18 cellular contexts compared by ENCODE assay signal in the genomic region with DNA sequence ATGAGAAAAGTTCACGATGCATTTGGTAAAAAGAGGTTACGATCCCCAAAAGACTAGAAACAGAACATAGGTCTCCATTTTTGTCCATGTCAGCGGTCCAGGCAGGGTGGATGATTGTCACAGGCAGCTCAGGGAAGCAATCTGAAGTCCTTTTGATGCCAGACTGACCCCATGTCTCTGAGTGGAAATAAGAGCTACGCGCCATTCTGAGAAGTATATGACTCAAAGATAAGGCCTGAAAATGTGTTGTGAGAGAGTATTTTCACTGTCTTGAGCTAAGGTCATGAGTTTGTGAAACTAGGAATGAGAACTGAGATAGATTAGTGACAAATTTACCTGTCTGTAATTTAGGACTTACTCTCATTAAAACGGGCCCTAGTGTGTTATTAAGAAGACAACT.
A peak's percentile ranks its signal among the peaks of the same experiment; 100 is the strongest.
DNase-seq lines count a peak whose midpoint lies in the region; ATAC-seq and TF ChIP-seq lines count a peak whose summit lies in the region.
"Had no signal": no experiment of that assay in that cellular context is flagged by ENCODE, and none has a peak within 500 bp of the region (broad histone marks: within the 10 kb centered on the region; RNA-seq: fewer than 3 reads in every experiment).

No MANE protein-coding gene starts in this region.

- H3K4ac ChIP-seq in mesenchymal stem cell (ENCODE audit: low read depth in 1 of 2, low read length in 2 of 2): peak overlapping the region in 1 of 2 experiments; percentile 46

- H2AK5ac ChIP-seq in mesenchymal stem cell (ENCODE audit: low read length, severe bottlenecking): peak overlapping the region; percentile 43

- peaks cover 0 to 6% of the 10 kb centered on the region in 2 experiments for H3K36me3 ChIP-seq in mesenchymal stem cell (ENCODE audit: control insufficient read depth in 1 of 2, insufficient read depth in 2 of 2, low read depth in 1 of 2, low read length in 2 of 2)
- no peaks in the 10 kb centered on the region for H3K36me3 ChIP-seq in esophagus squamous epithelium
- H3K36me3 ChIP-seq: esophagus muscularis mucosa, lower lobe of right lung, neural progenitor cell, SJCRH30 had no signal

- TF ChIP-seq POLR2A in esophagus squamous epithelium (IDR thresholded peaks at IDR 0.05): no peak

- H3K4me3 ChIP-seq in mesenchymal stem cell (ENCODE audit: insufficient read depth in 1 of 2, low read depth in 1 of 2, low read length in 2 of 2) (no peak overlapping the region), esophagus squamous epithelium (no peak overlapping the region)
- H3K4me3 ChIP-seq: coronary artery, esophagus muscularis mucosa, K562, lower lobe of right lung, neural progenitor cell, SJCRH30, suprapubic skin had no signal

- TF ChIP-seq CTCF in esophagus squamous epithelium (IDR thresholded peaks at IDR 0.05): no peak

- H2BK15ac ChIP-seq in mesenchymal stem cell (ENCODE audit: low read depth, poor library complexity, severe bottlenecking): no peak overlapping the region

- H3K23ac ChIP-seq in mesenchymal stem cell (ENCODE audit: low read length in 2 of 2): no peak overlapping the region

- H2BK120ac ChIP-seq in mesenchymal stem cell (ENCODE audit: low read depth, low read length): no peak overlapping the region

- H3K27ac ChIP-seq in mesenchymal stem cell (ENCODE audit: low read length, poor library complexity, severe bottlenecking): peak overlapping the region; percentile 11
- H3K27ac ChIP-seq in esophagus squamous epithelium: no peak overlapping the region
- H3K27ac ChIP-seq: coronary artery, esophagus muscularis mucosa, lower lobe of right lung, SJCRH30, suprapubic skin had no signal

- intact Hi-C loops in Right ventricle myocardium inferior (cut with DNase I) (loop anchor here (5.0 kb wide), 1 partner anchor 34 kb away; no protein-coding TSS in a partner anchor), esophagus squamous epithelium (cut with DNase I) (no loop called here)

- 93% methylated on average over 6 of the region's 6 CpGs for WGBS in mesenchymal stem cell
- WGBS in esophagus squamous epithelium, 2 donors: 90 to 94% methylated on average over 6 of the region's 6 CpGs

- peak overlapping the region in 1 of 2 experiments; percentile 77 for H2BK12ac ChIP-seq in mesenchymal stem cell (ENCODE audit: low read length in 2 of 2)

- H3K18ac ChIP-seq in mesenchymal stem cell (ENCODE audit: low read depth in 1 of 2, low read length in 2 of 2): peak overlapping the region in 1 of 2 experiments; percentile 54

- ATAC-seq in GM18511 (IDR thresholded peaks at IDR 0.05; ENCODE audit: unreplicated experiment) (peak; percentile 78), GM21737 (IDR thresholded peaks at IDR 0.05; ENCODE audit: unreplicated experiment) (peak; percentile 80), HG03432 (IDR thresholded peaks at IDR 0.05; ENCODE audit: unreplicated experiment) (peak; percentile 64), Right ventricle myocardium inferior (no peak)
- ATAC-seq: K562, lower lobe of right lung had no signal

- peak overlapping the region; percentile 10 for H2BK5ac ChIP-seq in mesenchymal stem cell (ENCODE audit: low read depth, low read length, poor library complexity, severe bottlenecking)

- H4K8ac ChIP-seq in mesenchymal stem cell (ENCODE audit: low read length): no peak overlapping the region

- peak overlapping the region; percentile 64 for H3K9ac ChIP-seq in mesenchymal stem cell (ENCODE audit: low read length)
- H3K9ac ChIP-seq: neural progenitor cell had no signal

- H3K14ac ChIP-seq in mesenchymal stem cell (ENCODE audit: low read length in 2 of 2): no peak overlapping the region

- no peaks in the 10 kb centered on the region for H3K27me3 ChIP-seq in mesenchymal stem cell (ENCODE audit: control insufficient read depth in 1 of 2, insufficient read depth in 1 of 2, low read length in 2 of 2)
- H3K27me3 ChIP-seq in esophagus squamous epithelium: no peaks in the 10 kb centered on the region
- H3K27me3 ChIP-seq: esophagus muscularis mucosa, neural progenitor cell, SJCRH30, suprapubic skin had no signal

- no peak overlapping the region for H3K4me2 ChIP-seq in mesenchymal stem cell (ENCODE audit: low read length, poor library complexity, severe bottlenecking)

- H3K4me1 ChIP-seq in mesenchymal stem cell (ENCODE audit: control insufficient read depth, insufficient read depth, low read depth, low read length) (peaks cover 4% of the 10 kb centered on the region), esophagus squamous epithelium (peaks cover 0 to 7% (median 0%) of the 10 kb centered on the region in 3 donors)
- H3K4me1 ChIP-seq: lower lobe of right lung, SJCRH30, suprapubic skin had no signal

- H4K91ac ChIP-seq in mesenchymal stem cell (ENCODE audit: low read length): no peak overlapping the region

- H3K9me3 ChIP-seq in mesenchymal stem cell (ENCODE audit: control insufficient read depth, low read length) (no peaks in the 10 kb centered on the region), esophagus squamous epithelium (no peaks in the 10 kb centered on the region)
- H3K9me3 ChIP-seq: esophagus muscularis mucosa, lower lobe of right lung, SJCRH30, suprapubic skin had no signal

- DNase-seq in mesenchymal stem cell: peak; percentile 37
- DNase-seq in Right ventricle myocardium inferior (ENCODE audit: missing footprints): no peak
- DNase-seq in esophagus squamous epithelium (lab: John Stamatoyannopoulos, UW): no peak
- DNase-seq in activated CD4-positive, alpha-beta T cell treated with anti-CD3 and anti-CD28 coated beads, Interleukin-2, amount 50 U/mL, for 1 hour: no peak
- DNase-seq: activated CD8-positive, alpha-beta memory T cell treated with anti-CD3 and anti-CD28 coated beads, Interleukin-2, amount 50 U/mL, for 4 hours; CD4-positive, CD25-positive, alpha-beta regulatory T cell; lower lobe of right lung; NCI-H774; SJCRH30; small intestine had no signal

- peaks cover 16% of the 10 kb centered on the region for H3K79me1 ChIP-seq in mesenchymal stem cell (replicated peaks; ENCODE audit: low read length, poor library complexity, severe bottlenecking)

- H2AFZ ChIP-seq in mesenchymal stem cell (ENCODE audit: low read depth, low read length): no peak overlapping the region
- H2AFZ ChIP-seq: neural progenitor cell had no signal
